Comparison of ENCODE assay signal across 18 cellular contexts in the genomic region with DNA sequence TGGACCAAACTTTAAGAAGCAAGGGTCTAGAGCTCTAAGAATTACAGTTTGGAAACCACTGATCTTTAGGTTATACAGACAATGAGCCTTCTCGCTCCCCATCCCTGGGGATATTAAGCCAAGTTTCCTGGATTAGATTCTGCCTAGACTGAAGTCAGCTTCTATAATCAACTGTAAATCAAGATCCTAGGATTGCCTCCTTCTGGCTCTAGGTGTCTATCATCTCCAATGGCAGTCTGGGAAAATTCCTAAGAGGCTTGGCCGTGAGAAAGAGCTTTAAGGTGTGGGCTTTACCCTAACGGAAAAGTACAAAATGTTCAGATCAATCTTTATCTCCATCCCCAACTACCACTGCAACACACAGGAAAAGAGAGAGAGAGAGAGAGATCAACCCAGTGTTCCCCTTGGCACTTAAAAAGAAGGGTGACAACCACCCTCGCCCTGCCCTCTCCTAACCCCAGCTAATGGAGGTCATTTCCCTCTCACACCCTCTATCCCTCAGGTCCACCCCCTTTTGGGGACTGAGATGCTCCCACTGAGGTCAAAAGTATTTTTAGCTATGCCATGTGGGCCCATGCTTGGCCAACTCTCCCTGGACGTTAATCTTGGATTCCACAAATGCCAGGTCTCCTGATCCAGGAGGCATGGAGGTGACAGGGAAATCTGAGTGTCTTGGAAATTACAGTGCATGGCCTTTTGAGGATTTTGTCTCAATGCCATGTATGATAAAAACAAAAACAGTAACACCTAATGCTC.
A peak's percentile ranks its signal among the peaks of the same experiment; 100 is the strongest.
DNase-seq lines count a peak whose midpoint lies in the region; ATAC-seq and TF ChIP-seq lines count a peak whose summit lies in the region.
"Had no signal": no experiment of that assay in that cellular context is flagged by ENCODE, and none has a peak within 500 bp of the region (broad histone marks: within the 10 kb centered on the region; RNA-seq: fewer than 3 reads in every experiment).

No MANE protein-coding gene starts in this region.

- intact Hi-C loops in heart right ventricle (cut with DNase I) = loop anchor here in 1 of 10 donors (5.0 kb wide), 1 partner anchor 201 kb away; a partner anchor contains a TSS
- intact Hi-C loops in activated naive CD4-positive, alpha-beta T cell treated with anti-CD3 and anti-CD28 coated beads for 36 hours (cut with micrococcal nuclease) = no loop called here

- H3K36me3 Mint-ChIP-seq in activated naive CD4-positive, alpha-beta T cell treated with anti-CD3 and anti-CD28 coated beads for 36 hours (ENCODE audit: low read depth) = no peaks in the 10 kb centered on the region
- no peaks in the 10 kb centered on the region for H3K36me3 Mint-ChIP-seq in chondrocyte (ENCODE audit: low read depth)
- H3K36me3 Mint-ChIP-seq: CD4-positive, alpha-beta memory T cell had no signal

- TF ChIP-seq CTCF in SU-DHL-6 (IDR thresholded peaks at IDR 0.05; ENCODE audit: insufficient read depth, low read length, poor library complexity, severe bottlenecking) (no peak), heart right ventricle (IDR thresholded peaks at IDR 0.05) (no peak), osteoblast (IDR thresholded peaks at IDR 0.05; ENCODE audit: extremely low read depth, low read depth, low read length) (no peak), chondrocyte (IDR thresholded peaks at IDR 0.05) (no peak)

- peaks cover 0 to 6% (median 0%) of the 10 kb centered on the region in 11 experiments; a peak in 3 of 22 replicates for H3K9me3 ChIP-seq in BLaER1 treated with 17β-estradiol and CSF1 and Interleukin-3, amounts not matched to agents 10 nM and 100 nM (replicated peaks in 1 of 11)
- no peaks in the 10 kb centered on the region for H3K9me3 ChIP-seq in SU-DHL-6 (ENCODE audit: insufficient read depth, low read length)
- H3K9me3 ChIP-seq in heart right ventricle = no peaks in the 10 kb centered on the region
- H3K9me3 ChIP-seq in osteoblast (ENCODE audit: low read depth, low read length) = no peaks in the 10 kb centered on the region

- no peak overlapping the region for H3K4me3 ChIP-seq in BLaER1 treated with 17β-estradiol and CSF1 and Interleukin-3, amounts not matched to agents 10 nM and 100 nM
- no peak overlapping the region for H3K4me3 ChIP-seq in SU-DHL-6 (ENCODE audit: insufficient read depth, low read length, poor library complexity, severe bottlenecking)
- H3K4me3 ChIP-seq in heart right ventricle = no peak overlapping the region
- no peak overlapping the region for H3K4me3 ChIP-seq in osteoblast (ENCODE audit: insufficient read depth, low read length)
- H3K4me3 ChIP-seq: PC-9 had no signal

- peaks cover 76% of the 10 kb centered on the region for H3F3A ChIP-seq in SU-DHL-6 (ENCODE audit: insufficient read depth)

- DNase-seq in heart right ventricle (peak in 1 of 2 donors; percentile 72), osteoblast (ENCODE audit: insufficient read length, low spot score, missing footprints) (peak; percentile 53), chondrocyte (ENCODE audit: low spot score) (no peak), HK-2 (ENCODE audit: unreplicated experiment) (no peak)
- DNase-seq in activated naive CD4-positive, alpha-beta T cell treated with anti-CD3 and anti-CD28 coated beads for 36 hours = no peak
- DNase-seq in stimulated activated CD8-positive, alpha-beta memory T cell treated with anti-CD3 and anti-CD28 coated beads, Interleukin-4, amount 100 ng/mL, for 48 hours = no peak
- DNase-seq: 8988T; CD4-positive, alpha-beta memory T cell; DMS153; NCI-H187; NCI-H2107; NCI-H510A; NCI-H774; PC-9 had no signal

- H3K4me1 Mint-ChIP-seq in activated naive CD4-positive, alpha-beta T cell treated with anti-CD3 and anti-CD28 coated beads for 36 hours (ENCODE audit: low read depth) = peaks cover 4% of the 10 kb centered on the region
- peaks cover 7% of the 10 kb centered on the region for H3K4me1 Mint-ChIP-seq in chondrocyte (ENCODE audit: low read depth)

- H3K27ac Mint-ChIP-seq in activated naive CD4-positive, alpha-beta T cell treated with anti-CD3 and anti-CD28 coated beads for 36 hours = no peak overlapping the region
- H3K27ac Mint-ChIP-seq in chondrocyte (ENCODE audit: unreplicated experiment) = no peak overlapping the region
- H3K27ac Mint-ChIP-seq: B cell; CD4-positive, alpha-beta memory T cell had no signal

- H2AFZ ChIP-seq in SU-DHL-6 (ENCODE audit: low read depth, low read length, severe bottlenecking) (no peak overlapping the region), osteoblast (ENCODE audit: low read length) (no peak overlapping the region)
- H2AFZ ChIP-seq: PC-9 had no signal

- H3K4me1 ChIP-seq in BLaER1 treated with 17β-estradiol and CSF1 and Interleukin-3, amounts not matched to agents 10 nM and 100 nM = peaks cover 49 to 96% (median 90%) of the 10 kb centered on the region in 10 experiments
- peaks cover 5 to 54% (median 33%) of the 10 kb centered on the region in 9 donors for H3K4me1 ChIP-seq in heart right ventricle
- H3K4me1 ChIP-seq in osteoblast (ENCODE audit: insufficient read depth, low read length) = peaks cover 23% of the 10 kb centered on the region

- H3K9me3 Mint-ChIP-seq in activated naive CD4-positive, alpha-beta T cell treated with anti-CD3 and anti-CD28 coated beads for 36 hours = no peaks in the 10 kb centered on the region
- H3K9me3 Mint-ChIP-seq in chondrocyte (ENCODE audit: low read depth) = no peaks in the 10 kb centered on the region
- H3K9me3 Mint-ChIP-seq: CD4-positive, alpha-beta memory T cell had no signal

- H3K4me3 Mint-ChIP-seq in activated naive CD4-positive, alpha-beta T cell treated with anti-CD3 and anti-CD28 coated beads for 36 hours = no peak overlapping the region
- H3K4me3 Mint-ChIP-seq in chondrocyte (ENCODE audit: unreplicated experiment) = no peak overlapping the region
- H3K4me3 Mint-ChIP-seq: B cell; CD4-positive, alpha-beta memory T cell had no signal

- no peaks in the 10 kb centered on the region for H3K27me3 Mint-ChIP-seq in activated naive CD4-positive, alpha-beta T cell treated with anti-CD3 and anti-CD28 coated beads for 36 hours (ENCODE audit: low read depth)
- no peaks in the 10 kb centered on the region for H3K27me3 Mint-ChIP-seq in chondrocyte (ENCODE audit: low read depth)
- H3K27me3 Mint-ChIP-seq: CD4-positive, alpha-beta memory T cell had no signal

- H3K79me2 ChIP-seq in SU-DHL-6 (ENCODE audit: insufficient read depth, low read length) (peaks cover 15% of the 10 kb centered on the region; the same call in 1 of the 2 replicates), osteoblast (ENCODE audit: insufficient read depth, low read length) (no peaks in the 10 kb centered on the region)

- H3K9me2 ChIP-seq in SU-DHL-6 (replicated peaks; ENCODE audit: insufficient read depth, low read length) = no peaks in the 10 kb centered on the region

- 51 to 59% methylated on average over 5 of the region's 5 CpGs for WGBS in heart right ventricle, 2 donors

- H4K20me1 ChIP-seq in BLaER1 treated with 17β-estradiol and CSF1 and Interleukin-3, amounts not matched to agents 10 nM and 100 nM = no peaks in the 10 kb centered on the region
- H4K20me1 ChIP-seq in SU-DHL-6 (ENCODE audit: low read depth, low read length) (no peaks in the 10 kb centered on the region), osteoblast (ENCODE audit: insufficient read depth, low read length) (no peaks in the 10 kb centered on the region)

- no peak overlapping the region for H3K9ac ChIP-seq in BLaER1 treated with 17β-estradiol and CSF1 and Interleukin-3, amounts not matched to agents 10 nM and 100 nM
- peak overlapping the region; percentile 90 for H3K9ac ChIP-seq in SU-DHL-6 (ENCODE audit: low read length)

- peak overlapping the region in 10 of 11 experiments; percentile 13 to 84 (median 77); a peak in 19 of 22 replicates for H3K4me2 ChIP-seq in BLaER1 treated with 17β-estradiol and CSF1 and Interleukin-3, amounts not matched to agents 10 nM and 100 nM
- peak overlapping the region; percentile 93 for H3K4me2 ChIP-seq in SU-DHL-6 (ENCODE audit: low read depth, low read length, poor library complexity, severe bottlenecking)
- H3K4me2 ChIP-seq in osteoblast (ENCODE audit: insufficient read depth, low read length) = no peak overlapping the region

- H3K27me3 ChIP-seq in BLaER1 treated with 17β-estradiol and CSF1 and Interleukin-3, amounts not matched to agents 10 nM and 100 nM = no peaks in the 10 kb centered on the region
- H3K27me3 ChIP-seq in SU-DHL-6 (ENCODE audit: low read length) (no peaks in the 10 kb centered on the region), heart right ventricle (no peaks in the 10 kb centered on the region), osteoblast (ENCODE audit: insufficient read depth, low read length) (no peaks in the 10 kb centered on the region)

- H3K36me3 ChIP-seq in BLaER1 treated with 17β-estradiol and CSF1 and Interleukin-3, amounts not matched to agents 10 nM and 100 nM = no peaks in the 10 kb centered on the region
- H3K36me3 ChIP-seq in SU-DHL-6 (ENCODE audit: low read length) (no peaks in the 10 kb centered on the region), heart right ventricle (no peaks in the 10 kb centered on the region), osteoblast (ENCODE audit: insufficient read depth, low read length) (no peaks in the 10 kb centered on the region)

- peak overlapping the region in 1 of 11 experiments; percentile 4; a peak in 1 of 22 replicates for H3K27ac ChIP-seq in BLaER1 treated with 17β-estradiol and CSF1 and Interleukin-3, amounts not matched to agents 10 nM and 100 nM
- H3K27ac ChIP-seq in SU-DHL-6 (ENCODE audit: low read depth, low read length) (peak overlapping the region; percentile 99), heart right ventricle (peak overlapping the region; percentile 60 to 91 (median 84)), osteoblast (ENCODE audit: low read depth, low read length) (no peak overlapping the region)
- H3K27ac ChIP-seq: PC-9, RWPE1 had no signal

- CTCF ChIA-PET in activated naive CD4-positive, alpha-beta T cell treated with anti-CD3 and anti-CD28 coated beads for 36 hours (lab: Charles Lee) = no interaction called here

- peak; percentile 81 to 95 (median 92) for ATAC-seq in heart right ventricle
